Comparison of ENCODE assay signal across 7 cellular contexts in the genomic region with DNA sequence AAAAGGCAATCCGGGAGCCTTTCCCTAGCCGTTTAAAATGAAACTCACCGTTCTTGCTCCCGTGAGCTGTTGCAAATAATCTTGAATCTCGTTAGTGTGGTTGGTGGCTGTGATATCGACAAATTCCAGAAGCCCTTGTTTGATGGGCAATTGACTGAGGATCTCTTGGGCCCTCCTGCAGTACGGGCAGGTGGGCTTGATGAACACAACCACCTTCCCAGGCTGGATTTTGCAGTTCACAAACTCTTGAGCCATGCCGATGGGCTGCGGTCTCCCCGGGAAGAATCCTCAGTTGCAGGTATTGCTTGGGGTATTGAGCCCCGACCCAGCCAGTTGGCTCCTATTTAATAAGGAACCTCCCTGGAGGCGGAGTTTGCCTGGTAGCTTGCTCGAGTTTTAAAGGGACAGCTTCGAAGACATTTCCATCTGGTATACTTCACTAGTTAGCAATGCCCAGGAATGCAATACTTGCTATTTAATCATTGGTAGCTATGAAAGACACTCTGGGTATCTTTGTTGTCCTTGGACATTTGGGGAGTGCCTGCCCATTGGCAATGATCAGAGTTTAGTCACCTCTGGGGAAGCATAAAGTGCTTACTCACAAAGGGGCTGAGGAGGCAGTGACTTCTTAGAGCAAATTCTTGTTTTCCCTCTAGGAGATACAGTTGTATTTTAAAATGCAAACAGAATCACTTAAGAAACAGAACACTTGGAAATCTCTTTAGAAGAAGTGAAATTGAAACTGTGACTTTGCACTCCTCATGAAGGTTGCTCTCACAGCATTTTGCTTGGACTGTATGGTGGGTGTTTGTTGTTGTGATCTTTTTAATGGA. TPM values are rescaled to one million over a fixed set of nuclear protein-coding genes. Genes with fewer than 3 reads are reported as not detected.
DNase-seq lines count a peak whose midpoint lies in the region; ATAC-seq and TF ChIP-seq lines count a peak whose summit lies in the region.

A gene with protein sequence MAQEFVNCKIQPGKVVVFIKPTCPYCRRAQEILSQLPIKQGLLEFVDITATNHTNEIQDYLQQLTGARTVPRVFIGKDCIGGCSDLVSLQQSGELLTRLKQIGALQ (minus strand): TSS at position 319 of the 833 bp plus-strand sequence. CDS start 64 bp downstream, at position 255.

- H3K9me2 ChIP-seq in SK-N-SH = no peaks in the 10 kb centered on the region

- CTCF ChIA-PET in SK-N-SH (lab: Yijun Ruan, JAX) = interaction anchor here (0.6 to 4.4 kb wide), 7 partner anchors 10 to 179 kb away, joined by 3 to 20 read pairs (median 6); no protein-coding TSS in a partner anchor

- in situ Hi-C loops in astrocyte of the cerebellum (cut with HindIII; ENCODE audit: low sequenced_read_pairs) = no loop called here

- H3K36me3 ChIP-seq in HUES6 (ENCODE audit: control insufficient read depth, insufficient read depth, low read length) = no peaks in the 10 kb centered on the region
- no peaks in the 10 kb centered on the region for H3K36me3 ChIP-seq in SK-N-SH (replicated peaks in 1 of 2; ENCODE audit: control insufficient read depth in 1 of 2, insufficient read depth in 2 of 2, low read length in 1 of 2)
- H3K36me3 ChIP-seq in right atrium auricular region = peaks cover 5% of the 10 kb centered on the region

- peaks cover 14% of the 10 kb centered on the region; the same call in 1 of the 2 replicates for H3K79me2 ChIP-seq in SK-N-SH (ENCODE audit: insufficient read depth)

- H3K9ac ChIP-seq in HUES6 (ENCODE audit: low read length) (peak within 1 kb of the TSS; percentile 59), SK-N-SH (peak within 1 kb of the TSS; percentile 71)

- DNase-seq in GF-D8 (lab: John Stamatoyannopoulos, UW) (peak; percentile 31), SK-N-SH (peak; percentile 63), astrocyte of the cerebellum (ENCODE audit: low read depth) (peak; percentile 66), right atrium auricular region (ENCODE audit: low spot score) (peak; percentile 93), posterior vena cava (ENCODE audit: low spot score) (peak; percentile 85)

- TF ChIP-seq EP300 in SK-N-SH (IDR thresholded peaks at IDR 0.05; ENCODE audit: borderline replicate concordance in 1 of 2, low read depth in 1 of 2, low read length in 1 of 2) = no peak

- TF ChIP-seq RAD21 in SK-N-SH (IDR thresholded peaks at IDR 0.05; ENCODE audit: low read length) = no peak

- H3K4me1 ChIP-seq in HUES6 (ENCODE audit: control insufficient read depth, insufficient read depth, low read length) (peaks cover 33% of the 10 kb centered on the region), SK-N-SH (ENCODE audit: control insufficient read depth in 1 of 2, insufficient read depth in 2 of 2, low read depth in 1 of 2, low read length in 1 of 2) (peaks cover 9 to 22% of the 10 kb centered on the region in 2 experiments), right atrium auricular region (peaks cover 0 to 62% of the 10 kb centered on the region in 2 donors)

- H2AFZ ChIP-seq in SK-N-SH (ENCODE audit: low read depth) = peak within 1 kb of the TSS; percentile 100

- peak; percentile 36 for ATAC-seq in GM21526 (IDR thresholded peaks at IDR 0.05; ENCODE audit: low FRiP score, unreplicated experiment)

- H3K27ac ChIP-seq in HUES6 (ENCODE audit: low read depth, low read length) (peak within 1 kb of the TSS; percentile 14; the same call in 1 of the 2 replicates), SK-N-SH (ENCODE audit: low read depth in 2 of 2, low read length in 1 of 2) (peak within 1 kb of the TSS; percentile 74 to 85), right atrium auricular region (peak within 1 kb of the TSS; percentile 91 to 96)

- peak within 1 kb of the TSS; percentile 87 for H3K4me2 ChIP-seq in SK-N-SH

- peaks cover 18% of the 10 kb centered on the region for H3F3A ChIP-seq in SK-N-SH (replicated peaks; ENCODE audit: insufficient read depth)

- H4K20me1 ChIP-seq in SK-N-SH (ENCODE audit: insufficient read depth) = no peaks in the 10 kb centered on the region

- TF ChIP-seq CTCF in SK-N-SH (IDR thresholded peaks at IDR 0.05) (no peak), astrocyte of the cerebellum (IDR thresholded peaks at IDR 0.05; ENCODE audit: low read depth, low read length, missing control alignments) (no peak), right atrium auricular region (IDR thresholded peaks at IDR 0.05) (no peak)

- intact Hi-C loops in posterior vena cava (cut with DNase I) = loop anchor here in 1 of 2 donors (5.0 kb wide), 1 partner anchor 440 kb away; no protein-coding TSS in a partner anchor

- peak within 1 kb of the TSS; percentile 84 for H3K4me3 ChIP-seq in HUES6 (ENCODE audit: low read depth, low read length)
- H3K4me3 ChIP-seq in SK-N-SH (ENCODE audit: low read depth in 2 of 2, low read length in 1 of 2) = peak within 1 kb of the TSS; percentile 72 to 90
- H3K4me3 ChIP-seq in astrocyte of the cerebellum (ENCODE audit: low read depth, low read length) = peak within 1 kb of the TSS; percentile 65
- H3K4me3 ChIP-seq in right atrium auricular region = peak within 1 kb of the TSS; percentile 71 to 82

- POLR2A ChIA-PET in SK-N-SH (lab: Yijun Ruan, JAX) = interaction anchor here (1.0 kb wide), 1 partner anchor 91 kb away, joined by 4 read pairs; no protein-coding TSS in a partner anchor

- H3K9me3 ChIP-seq in HUES6 (ENCODE audit: control insufficient read depth, insufficient read depth, low read depth, low read length) (no peaks in the 10 kb centered on the region), SK-N-SH (no peaks in the 10 kb centered on the region), right atrium auricular region (no peaks in the 10 kb centered on the region)

- H3K27me3 ChIP-seq in HUES6 (ENCODE audit: control insufficient read depth, insufficient read depth, low read length) (no peaks in the 10 kb centered on the region), SK-N-SH (ENCODE audit: insufficient read depth) (no peaks in the 10 kb centered on the region), right atrium auricular region (no peaks in the 10 kb centered on the region)

- WGBS in SK-N-SH (ENCODE audit: low lambda C conversion rate) = 0% methylated on average over 13 of the region's 14 CpGs

TF ChIP-seq in SK-N-SH, 30 proteins besides CTCF, POLR2A, EP300 and RAD21:
- no peak; the same call in 1 of the 2 replicates for TF ChIP-seq JUND (IDR thresholded peaks at IDR 0.05)
- no peak for TF ChIP-seq RCOR1 (IDR thresholded peaks at IDR 0.05; ENCODE audit: low read length)
- TF ChIP-seq POLR2AphosphoS5 (IDR thresholded peaks at IDR 0.05; ENCODE audit: low read depth, low read length) = peak; percentile 89
- TF ChIP-seq CHD2 (IDR thresholded peaks at IDR 0.05; ENCODE audit: low read length, partially characterized antibody) = no peak
- TF ChIP-seq SIN3A (IDR thresholded peaks at IDR 0.05; ENCODE audit: borderline replicate concordance, low read depth, low read length) = no peak
- no peak for TF ChIP-seq EZH2phosphoT487 (IDR thresholded peaks at IDR 0.05; ENCODE audit: borderline replicate concordance, low read depth)
- no peak for TF ChIP-seq YY1 (IDR thresholded peaks at IDR 0.05; ENCODE audit: low read depth)
- TF ChIP-seq, protein P1, sequence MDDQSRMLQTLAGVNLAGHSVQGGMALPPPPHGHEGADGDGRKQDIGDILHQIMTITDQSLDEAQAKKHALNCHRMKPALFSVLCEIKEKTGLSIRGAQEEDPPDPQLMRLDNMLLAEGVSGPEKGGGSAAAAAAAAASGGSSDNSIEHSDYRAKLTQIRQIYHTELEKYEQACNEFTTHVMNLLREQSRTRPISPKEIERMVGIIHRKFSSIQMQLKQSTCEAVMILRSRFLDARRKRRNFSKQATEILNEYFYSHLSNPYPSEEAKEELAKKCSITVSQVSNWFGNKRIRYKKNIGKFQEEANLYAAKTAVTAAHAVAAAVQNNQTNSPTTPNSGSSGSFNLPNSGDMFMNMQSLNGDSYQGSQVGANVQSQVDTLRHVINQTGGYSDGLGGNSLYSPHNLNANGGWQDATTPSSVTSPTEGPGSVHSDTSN (IDR thresholded peaks at IDR 0.05) = 0 out of 2 replicates have a peak, but pooled peaks have one; percentile 3
- TF ChIP-seq, protein P2, sequence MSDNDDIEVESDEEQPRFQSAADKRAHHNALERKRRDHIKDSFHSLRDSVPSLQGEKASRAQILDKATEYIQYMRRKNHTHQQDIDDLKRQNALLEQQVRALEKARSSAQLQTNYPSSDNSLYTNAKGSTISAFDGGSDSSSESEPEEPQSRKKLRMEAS (IDR thresholded peaks at IDR 0.05; ENCODE audit: low read depth) = peak; percentile 80
- TF ChIP-seq MEF2A (IDR thresholded peaks at IDR 0.05; ENCODE audit: borderline replicate concordance, low read depth) = no peak
- TF ChIP-seq RFX5 (IDR thresholded peaks at IDR 0.05; ENCODE audit: low read length) = no peak

RNA-seq across cellular contexts. Expression of the gene that starts here (rescaled TPM):
- polyA plus RNA-seq in SK-N-SH (2012; rRNA removed) = 40.0 and 50.9 TPM in 2 replicates
- polyA plus RNA-seq in SK-N-SH (2012; cell fraction: cytosol; rRNA removed) = 49.0 and 49.6 TPM in 2 replicates
- 14.3 and 23.7 TPM in 2 replicates for polyA plus RNA-seq in SK-N-SH (2012; cell fraction: nucleus; rRNA removed)
- total RNA-seq in right atrium auricular region (100 to 1,000 TPM; 151 to 173 TPM), posterior vena cava (10 to 100 TPM; 31.0 to 52.5 TPM)

Comparison
In these comparisons a context has a peak if more than half of its experiments do, and no peak if none do; other contexts are left out.
1. Peak in every context shown above with its lines: DNase-seq, ATAC-seq, H3K4me3 ChIP-seq and H3K27ac ChIP-seq.
2. DNase-seq: peak in every context shown above with its lines; median percentile 93 in right atrium auricular region; 85 in posterior vena cava; 66 in astrocyte of the cerebellum; 63 in SK-N-SH; 31 in GF-D8.
3. H3K27ac ChIP-seq: peak in every context shown above with its lines; median percentile 94 in right atrium auricular region; 80 in SK-N-SH; 14 in HUES6.